In the genomic region with DNA sequence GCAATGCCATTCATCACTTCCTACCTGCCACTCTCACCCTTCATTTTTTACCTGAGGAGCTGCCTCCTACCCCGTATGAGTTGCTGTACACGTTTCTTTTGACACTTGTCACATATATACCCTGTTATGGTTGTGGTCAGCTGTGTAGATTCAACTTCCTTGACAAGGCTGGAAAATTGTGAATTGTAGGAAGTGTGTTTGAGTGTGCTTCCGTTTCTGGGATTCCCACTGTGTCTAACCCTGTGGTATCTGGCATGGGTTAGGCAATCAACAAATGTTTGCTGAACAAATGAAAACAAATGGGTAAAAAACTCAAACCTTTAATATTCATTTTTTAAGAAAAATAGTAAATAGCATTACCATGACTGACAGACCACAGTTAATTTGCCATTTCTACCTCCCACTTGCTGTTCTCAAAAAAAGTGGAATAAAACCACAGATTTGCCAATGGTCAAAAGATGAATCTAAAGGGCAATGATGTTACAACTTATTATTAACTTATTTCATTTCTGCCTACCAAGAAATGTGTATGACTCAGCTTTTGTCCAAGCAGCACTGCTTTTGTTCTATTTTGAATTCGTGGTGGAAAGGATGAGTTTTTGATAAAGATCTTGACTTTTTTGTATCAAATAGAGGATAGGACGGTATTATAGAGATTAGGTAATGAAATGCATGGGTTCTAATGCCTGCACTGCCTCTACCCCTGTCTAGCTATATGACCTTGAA, we compare ENCODE assay signal across 14 cellular contexts.
DNase-seq lines count a peak whose midpoint lies in the region; ATAC-seq, FAIRE-seq and TF ChIP-seq lines count a peak whose summit lies in the region.
"Had no signal": no experiment of that assay in that cellular context is flagged by ENCODE, and none has a peak within 500 bp of the region (broad histone marks: within the 10 kb centered on the region; RNA-seq: fewer than 3 reads in every experiment).

No MANE protein-coding gene starts in this region.

- H3K27me3 Mint-ChIP-seq in Calu3 (ENCODE audit: unreplicated experiment), result no peaks in the 10 kb centered on the region
- H3K27me3 Mint-ChIP-seq: activated CD4-positive, alpha-beta T cell treated with anti-CD3 and anti-CD28 coated beads for 36 hours; naive B cell had no signal

- peak; percentile 39 for DNase-seq in ELR (ENCODE audit: low read depth)
- no peak for DNase-seq in RCC 7860 (ENCODE audit: low spot score)
- DNase-seq in fibroblast of peridontal ligament (ENCODE audit: extremely low read depth), result peak; percentile 48
- no peak for DNase-seq in sciatic nerve (ENCODE audit: low spot score)
- no peak for DNase-seq in C1 segment of cervical spinal cord (lab: John Stamatoyannopoulos, UW)
- DNase-seq in NCI-H187 treated with DMSO at 0.1 percent for 48 hours (lab: John Stamatoyannopoulos, UW), result no peak
- DNase-seq in Calu3, result no peak
- DNase-seq: activated CD4-positive, alpha-beta T cell treated with anti-CD3 and anti-CD28 coated beads for 36 hours; naive B cell; NCI-H1930; NCI-H526 treated with DMSO at 0.1 percent for 48 hours; stimulated activated CD4-positive, alpha-beta T cell treated with anti-CD3 and anti-CD28 coated beads, Interleukin-4, amount 100 ng/mL, for 1 hour; T-helper 1 cell had no signal

- no peaks in the 10 kb centered on the region for H3K9me3 Mint-ChIP-seq in Calu3 (ENCODE audit: low read depth, unreplicated experiment)
- H3K9me3 Mint-ChIP-seq: naive B cell had no signal

- no peaks in the 10 kb centered on the region for H3K36me3 Mint-ChIP-seq in Calu3 (ENCODE audit: insufficient read depth, unreplicated experiment)
- H3K36me3 Mint-ChIP-seq: naive B cell had no signal

- no peaks in the 10 kb centered on the region for H3K4me1 Mint-ChIP-seq in Calu3 (ENCODE audit: low read depth, unreplicated experiment)

- intact Hi-C loops in sciatic nerve (cut with DNase I) (no loop called here), Calu3 (cut with micrococcal nuclease; ENCODE audit: unreplicated experiment) (no loop called here)

- CTCF ChIA-PET in Calu3 (lab: Charles Lee), result no interaction called here

- no peak for TF ChIP-seq CTCF in Calu3 (IDR thresholded peaks at IDR 0.05; ENCODE audit: unreplicated experiment)

- no peak overlapping the region for H3K27ac Mint-ChIP-seq in Calu3 (ENCODE audit: unreplicated experiment)
- H3K27ac Mint-ChIP-seq: activated CD4-positive, alpha-beta T cell treated with anti-CD3 and anti-CD28 coated beads for 36 hours had no signal

- H3K4me3 Mint-ChIP-seq in Calu3 (ENCODE audit: low read depth, unreplicated experiment), result no peak overlapping the region
- H3K4me3 Mint-ChIP-seq: activated CD4-positive, alpha-beta T cell treated with anti-CD3 and anti-CD28 coated beads for 36 hours; naive B cell had no signal

- peak; percentile 70 for FAIRE-seq in RCC 7860 (lab: Jason Lieb, UNC)

- ATAC-seq in sciatic nerve, result peak; percentile 57
- ATAC-seq: activated CD4-positive, alpha-beta T cell treated with anti-CD3 and anti-CD28 coated beads for 36 hours; Panc1 had no signal

- no TSS peak for BruUV-seq in Calu3 (replicated peaks; lab: Mats Ljungman, UMichigan)

Comparison
In these comparisons a context has a peak if more than half of its experiments do, and no peak if none do; other contexts are left out.
1. DNase-seq: peak in ELR (single experiment) and fibroblast of peridontal ligament (single experiment); none in RCC 7860 (single experiment), sciatic nerve (single experiment), C1 segment of cervical spinal cord (0 of 14), NCI-H187 treated with DMSO at 0.1 percent for 48 hours (single experiment) and Calu3 (single experiment).